ENCODE assay signal across 9 cellular contexts in the genomic region with DNA sequence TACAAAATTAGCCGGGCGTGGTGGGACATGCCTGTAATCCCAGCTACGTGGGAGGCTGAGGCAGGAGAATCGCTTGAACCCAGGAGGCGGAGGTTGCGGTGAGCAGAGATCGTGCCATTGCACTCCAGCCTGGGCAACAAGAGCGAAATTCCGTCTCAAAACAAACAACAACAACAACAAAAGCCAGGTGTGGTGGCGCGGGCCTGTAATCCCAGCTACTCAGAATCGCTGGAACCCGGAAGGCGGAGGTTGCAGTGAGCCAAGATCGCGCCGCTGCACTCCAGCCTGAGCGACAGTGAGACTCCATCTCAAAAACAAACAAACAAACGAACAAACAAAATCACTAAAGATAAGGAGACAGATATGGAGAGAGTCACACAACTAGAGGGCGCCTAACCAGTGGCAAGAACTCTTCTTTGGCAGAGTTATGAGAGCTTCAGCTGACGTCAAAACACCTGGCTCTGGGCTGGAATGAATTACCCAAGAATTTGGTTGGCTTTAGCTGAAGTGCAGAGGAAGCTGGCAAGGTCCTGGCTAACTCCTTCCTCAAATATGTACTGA. TPM values are rescaled to one million over a fixed set of nuclear protein-coding genes. Genes with fewer than 3 reads are reported as not detected.
DNase-seq lines count a peak whose midpoint lies in the region; ATAC-seq, FAIRE-seq and TF ChIP-seq lines count a peak whose summit lies in the region.
"Not testable (repeated sequence)": the region's sequence is repeated elsewhere in the genome, so short reads cannot be mapped to it uniquely, and the experiment has no call there.
"Had no signal": no experiment of that assay in that cellular context is flagged by ENCODE, and none has a peak within 500 bp of the region (broad histone marks: within the 10 kb centered on the region; RNA-seq: fewer than 3 reads in every experiment).

No MANE protein-coding gene starts in this region.

- not testable (repeated sequence) for H2BK120ac ChIP-seq in H9 (ENCODE audit: low read depth, low read length, poor library complexity, severe bottlenecking)

- not testable (repeated sequence) for H3K4me2 ChIP-seq in H9 (ENCODE audit: insufficient read depth, insufficient read length, low read length); endothelial cell of umbilical vein (ENCODE audit: insufficient read depth, low read length)
- peak overlapping the region; percentile 81 for H3K4me2 ChIP-seq in HepG2 (ENCODE audit: low read depth, low read length)

- H4K8ac ChIP-seq in H9 (replicated peaks; ENCODE audit: insufficient read length, low read depth, low read length) = not testable (repeated sequence)

- not testable (repeated sequence) for H4K5ac ChIP-seq in H9 (ENCODE audit: insufficient read length, low read depth, low read length)

- H3K4me3 ChIP-seq in endothelial cell of umbilical vein (replicated peaks in 1 of 3; ENCODE audit: insufficient read depth in 1 of 3, low read depth in 1 of 3, low read length in 3 of 3) = not testable (repeated sequence)
- H3K4me3 ChIP-seq in HepG2 (replicated peaks in 1 of 3; ENCODE audit: insufficient read depth in 1 of 3, low read depth in 2 of 3, low read length in 3 of 3) = peak overlapping the region in 1 of 3 experiments; percentile 95; a peak in 1 of 6 replicates

- not testable (repeated sequence) for H3K14ac ChIP-seq in H9 (ENCODE audit: insufficient read depth, low read length)

- H2BK12ac ChIP-seq in H9 (ENCODE audit: insufficient read length, low read depth, low read length) = not testable (repeated sequence)

- not testable (repeated sequence) for H3K9me3 ChIP-seq in CD4-positive, alpha-beta T cell (ENCODE audit: control insufficient read depth, low read length); H9 (ENCODE audit: control insufficient read depth, low read depth, low read length); endothelial cell of umbilical vein (replicated peaks; ENCODE audit: control insufficient read depth, insufficient read depth, low read length); HepG2 (ENCODE audit: low read length)

- no CpG with 5 or more reads among the region's 21 CpGs for WGBS in H9 (ENCODE audit: extremely low coverage, insufficient read length, low lambda C conversion rate)
- WGBS in HepG2 (ENCODE audit: low lambda C conversion rate) = 89% methylated on average over 21 of the region's 21 CpGs

- not testable (repeated sequence) for DNase-seq in CD4-positive, alpha-beta T cell; activated T-helper 1 cell treated with anti-CD3 and anti-CD28 coated beads, Interleukin-12 subunit alpha, Interleukin-12 subunit beta, Interleukin-2, Interleukin-4 antibody, amounts not matched to agents 30 ng/mL and 10 ng/mL and 1 ng/mL, durations not matched to agents 14 hours and 24 hours and 36 hours (ENCODE audit: low spot score); endothelial cell of umbilical vein (ENCODE audit: low read depth, low spot score)
- DNase-seq in H9 (peak; percentile 48), NCI-H146 treated with DMSO at 0.1 percent for 48 hours (lab: John Stamatoyannopoulos, UW; ENCODE audit: unreplicated experiment) (peak; percentile 19), SHP77 (lab: John Stamatoyannopoulos, UW) (peak; percentile 12 to 25), HepG2 (ENCODE audit: low spot score) (peak; percentile 18)

- not testable (repeated sequence) for TF ChIP-seq RAD21 in HepG2 (CRISPR knock-in tag; IDR thresholded peaks at IDR 0.05)

- not testable (repeated sequence) for H4K20me1 ChIP-seq in H9 (ENCODE audit: control insufficient read depth, insufficient read depth, insufficient read length); endothelial cell of umbilical vein (replicated peaks; ENCODE audit: control insufficient read depth, extremely low read depth, insufficient read depth, low read length); HepG2 (ENCODE audit: insufficient read depth, low read length)

- H3K79me1 ChIP-seq in H9 (ENCODE audit: insufficient read depth, low read depth, low read length, poor library complexity, severe bottlenecking) = not testable (repeated sequence)

- intact Hi-C loops in CD4-positive, alpha-beta T cell (cut with DNase I, micrococcal nuclease); activated T-helper 1 cell treated with anti-CD3 and anti-CD28 coated beads, Interleukin-12 subunit alpha, Interleukin-12 subunit beta, Interleukin-2, Interleukin-4 antibody, amounts not matched to agents 30 ng/mL and 10 ng/mL and 1 ng/mL, durations not matched to agents 14 hours and 24 hours and 36 hours (cut with micrococcal nuclease); endothelial cell of umbilical vein (cut with micrococcal nuclease); HepG2 (cut with micrococcal nuclease; ENCODE audit: unreplicated experiment): not testable (repeated sequence)

- not testable (repeated sequence) for H2AK5ac ChIP-seq in H9 (ENCODE audit: insufficient read length, low read length)

- not testable (repeated sequence) for TF ChIP-seq CTCF in CD4-positive, alpha-beta T cell (IDR thresholded peaks at IDR 0.05); endothelial cell of umbilical vein (IDR thresholded peaks at IDR 0.05; ENCODE audit: extremely low read depth in 1 of 2, insufficient read depth in 1 of 2, low read depth in 1 of 2, low read length in 2 of 2)
- peak; percentile 44 for TF ChIP-seq CTCF in H9 (conservative IDR thresholded peaks at IDR 0.05)
- TF ChIP-seq CTCF in HepG2 (CRISPR knock-in tag; IDR thresholded peaks at IDR 0.05) = peak; percentile 46

- POLR2A ChIA-PET in CD4-positive, alpha-beta T cell (lab: Charles Lee) = interaction anchor here (0.7 to 3.7 kb wide), 4 partner anchors 17 to 1303 kb away, joined by 3 to 33 read pairs (median 3); a partner anchor contains a TSS
- POLR2A ChIA-PET in endothelial cell of umbilical vein (lab: Charles Lee); HepG2 (lab: Yijun Ruan, JAX): not testable (repeated sequence)

- CTCF ChIA-PET in CD4-positive, alpha-beta T cell (lab: Charles Lee) = interaction anchor here (0.6 kb wide), 1 partner anchor 20 kb away, joined by 3 read pairs; no protein-coding TSS in a partner anchor
- CTCF ChIA-PET in endothelial cell of umbilical vein (lab: Charles Lee) = interaction anchor here (0.7 kb wide), 1 partner anchor 21 kb away, joined by 4 read pairs; no protein-coding TSS in a partner anchor
- CTCF ChIA-PET in HepG2 (lab: Yijun Ruan, JAX; ENCODE audit: low intra/inter-chr PET ratio, low total read pairs) = not testable (repeated sequence)

- H3K27me3 Mint-ChIP-seq in CD4-positive, alpha-beta T cell; H9 (ENCODE audit: low read depth); activated T-helper 1 cell treated with anti-CD3 and anti-CD28 coated beads, Interleukin-12 subunit alpha, Interleukin-12 subunit beta, Interleukin-2, Interleukin-4 antibody, amounts not matched to agents 30 ng/mL and 10 ng/mL and 1 ng/mL, durations not matched to agents 14 hours and 24 hours and 36 hours (ENCODE audit: insufficient read depth); stimulated activated naive CD8-positive, alpha-beta T cell treated with anti-CD3 and anti-CD28 coated beads, Interleukin-15, Interleukin-2, amounts not matched to agents 100 ng/mL and 50 ng/mL, for 24 hours: not testable (repeated sequence)

- H4K91ac ChIP-seq in H9 (ENCODE audit: insufficient read length, low read depth, low read length) = not testable (repeated sequence)

- dilution Hi-C loops in endothelial cell of umbilical vein (cut with MboI; ENCODE audit: extremely low pct_ligation_motif_present, low sequenced_read_pairs) = not testable (repeated sequence)

- not testable (repeated sequence) for H3K4ac ChIP-seq in H9 (ENCODE audit: low read depth, low read length)

- H3K23me2 ChIP-seq in H9 (ENCODE audit: insufficient read length, low read depth, low read length, poor library complexity, severe bottlenecking) = not testable (repeated sequence)

- H2BK5ac ChIP-seq in H9 (ENCODE audit: insufficient read length, low read length) = not testable (repeated sequence)

- not testable (repeated sequence) for H3K23ac ChIP-seq in H9 (ENCODE audit: insufficient read length, low read depth, low read length)

- not testable (repeated sequence) for H3K9me1 ChIP-seq in endothelial cell of umbilical vein (replicated peaks; ENCODE audit: control insufficient read depth, extremely low read depth, insufficient read depth, low read length)

- not testable (repeated sequence) for H2BK20ac ChIP-seq in H9 (ENCODE audit: low read depth, low read length, poor library complexity, severe bottlenecking)

- H3K36me3 Mint-ChIP-seq in CD4-positive, alpha-beta T cell (ENCODE audit: low read depth) = peaks cover 29% of the 10 kb centered on the region
- H3K36me3 Mint-ChIP-seq in H9 (ENCODE audit: insufficient read depth in 1 of 3, low read depth in 3 of 3) = peaks cover 0 to 12% (median 0%) of the 10 kb centered on the region in 3 experiments; a peak in 5 of 7 replicates
- not testable (repeated sequence) for H3K36me3 Mint-ChIP-seq in activated T-helper 1 cell treated with anti-CD3 and anti-CD28 coated beads, Interleukin-12 subunit alpha, Interleukin-12 subunit beta, Interleukin-2, Interleukin-4 antibody, amounts not matched to agents 30 ng/mL and 10 ng/mL and 1 ng/mL, durations not matched to agents 14 hours and 24 hours and 36 hours (ENCODE audit: low read depth); stimulated activated naive CD8-positive, alpha-beta T cell treated with anti-CD3 and anti-CD28 coated beads, Interleukin-15, Interleukin-2, amounts not matched to agents 100 ng/mL and 50 ng/mL, for 24 hours (ENCODE audit: low read depth)

- H3K18ac ChIP-seq in H9 (ENCODE audit: insufficient read length, low read depth, low read length) = not testable (repeated sequence)

- peaks cover 23% of the 10 kb centered on the region for H3K4me1 Mint-ChIP-seq in CD4-positive, alpha-beta T cell (ENCODE audit: low read depth)
- H3K4me1 Mint-ChIP-seq in H9 = peaks cover 13 to 15% of the 10 kb centered on the region in 2 experiments
- H3K4me1 Mint-ChIP-seq in activated T-helper 1 cell treated with anti-CD3 and anti-CD28 coated beads, Interleukin-12 subunit alpha, Interleukin-12 subunit beta, Interleukin-2, Interleukin-4 antibody, amounts not matched to agents 30 ng/mL and 10 ng/mL and 1 ng/mL, durations not matched to agents 14 hours and 24 hours and 36 hours (ENCODE audit: low read depth) = peaks cover 32% of the 10 kb centered on the region
- peaks cover 28% of the 10 kb centered on the region for H3K4me1 Mint-ChIP-seq in stimulated activated naive CD8-positive, alpha-beta T cell treated with anti-CD3 and anti-CD28 coated beads, Interleukin-15, Interleukin-2, amounts not matched to agents 100 ng/mL and 50 ng/mL, for 24 hours (ENCODE audit: low read depth)

- not testable (repeated sequence) for H3K79me2 ChIP-seq in H9 (ENCODE audit: insufficient read depth, low read length)
- H3K79me2 ChIP-seq in endothelial cell of umbilical vein (ENCODE audit: control insufficient read depth, insufficient read depth, low read length) (peaks cover 19% of the 10 kb centered on the region), HepG2 (ENCODE audit: insufficient read depth, low read length) (peaks cover 34% of the 10 kb centered on the region)

- H3K27ac Mint-ChIP-seq in CD4-positive, alpha-beta T cell = peak overlapping the region; percentile 72
- peak overlapping the region in 1 of 3 experiments; percentile 25; a peak in 1 of 7 replicates for H3K27ac Mint-ChIP-seq in H9
- peak overlapping the region; percentile 4 for H3K27ac Mint-ChIP-seq in activated T-helper 1 cell treated with anti-CD3 and anti-CD28 coated beads, Interleukin-12 subunit alpha, Interleukin-12 subunit beta, Interleukin-2, Interleukin-4 antibody, amounts not matched to agents 30 ng/mL and 10 ng/mL and 1 ng/mL, durations not matched to agents 14 hours and 24 hours and 36 hours
- not testable (repeated sequence) for H3K27ac Mint-ChIP-seq in stimulated activated naive CD8-positive, alpha-beta T cell treated with anti-CD3 and anti-CD28 coated beads, Interleukin-15, Interleukin-2, amounts not matched to agents 100 ng/mL and 50 ng/mL, for 24 hours

- H3K4me1 ChIP-seq in H9 (ENCODE audit: insufficient read depth, low read length) = not testable (repeated sequence)
- H3K4me1 ChIP-seq in endothelial cell of umbilical vein (ENCODE audit: control insufficient read depth, extremely low read depth, insufficient read depth, low read length) = peaks cover 14% of the 10 kb centered on the region
- peaks cover 43% of the 10 kb centered on the region for H3K4me1 ChIP-seq in HepG2 (ENCODE audit: insufficient read depth, low read length)

- TF ChIP-seq POLR2A in endothelial cell of umbilical vein (IDR thresholded peaks at IDR 0.05; ENCODE audit: low read depth, low read length); HepG2 (IDR thresholded peaks at IDR 0.05; ENCODE audit: insufficient read depth in 1 of 2, low read depth in 2 of 2, low read length in 2 of 2): not testable (repeated sequence)

- not testable (repeated sequence) for H3K56ac ChIP-seq in H9 (ENCODE audit: insufficient read length, low read depth, low read length)

- H3T11ph ChIP-seq in H9 (ENCODE audit: low read length) = not testable (repeated sequence)

- not testable (repeated sequence) for TF ChIP-seq EP300 in HepG2 (IDR thresholded peaks at IDR 0.05; ENCODE audit: low read depth in 2 of 2, low read length in 2 of 2); HepG2 (CRISPR knock-in tag; IDR thresholded peaks at IDR 0.05; ENCODE audit: borderline replicate concordance)

- H3K27me3 ChIP-seq in CD4-positive, alpha-beta T cell (ENCODE audit: control insufficient read depth, insufficient read depth, low read length); H9 (ENCODE audit: insufficient read depth, low read length); endothelial cell of umbilical vein (ENCODE audit: control insufficient read depth in 2 of 2, insufficient read depth in 2 of 2, low read length in 2 of 2); HepG2 (ENCODE audit: control insufficient read depth in 1 of 2, insufficient read depth in 2 of 2, low read length in 2 of 2): not testable (repeated sequence)

- not testable (repeated sequence) for H3K36me3 ChIP-seq in endothelial cell of umbilical vein (ENCODE audit: control insufficient read depth in 2 of 2, extremely low read depth in 1 of 2, insufficient read depth in 2 of 2, low read length in 2 of 2); HepG2 (replicated peaks in 1 of 2; ENCODE audit: control insufficient read depth in 1 of 2, insufficient read depth in 2 of 2, low read length in 2 of 2)

- not testable (repeated sequence) for H3K9me3 Mint-ChIP-seq in CD4-positive, alpha-beta T cell; H9; activated T-helper 1 cell treated with anti-CD3 and anti-CD28 coated beads, Interleukin-12 subunit alpha, Interleukin-12 subunit beta, Interleukin-2, Interleukin-4 antibody, amounts not matched to agents 30 ng/mL and 10 ng/mL and 1 ng/mL, durations not matched to agents 14 hours and 24 hours and 36 hours; stimulated activated naive CD8-positive, alpha-beta T cell treated with anti-CD3 and anti-CD28 coated beads, Interleukin-15, Interleukin-2, amounts not matched to agents 100 ng/mL and 50 ng/mL, for 24 hours

- in situ Hi-C loops in HepG2 (cut with HindIII; ENCODE audit: extremely low pct_ligation_motif_present, low pct_unique_long_range_greater_than_20kb) = not testable (repeated sequence)

- H3K9ac ChIP-seq in H9 (ENCODE audit: extremely low read depth, insufficient read length, low read length); endothelial cell of umbilical vein (replicated peaks; ENCODE audit: extremely low read depth, insufficient read depth, low read length): not testable (repeated sequence)
- H3K9ac ChIP-seq in HepG2 (ENCODE audit: insufficient read depth, low read depth, low read length) = 0 out of 2 replicates have a peak overlapping the region, but pooled peaks have one; percentile 97

- ATAC-seq in CD4-positive, alpha-beta T cell (ENCODE audit: poor library complexity); HepG2: not testable (repeated sequence)

- FAIRE-seq in endothelial cell of umbilical vein (lab: Jason Lieb, UNC); HepG2 (lab: Jason Lieb, UNC): not testable (repeated sequence)

- BruUV-seq in endothelial cell of umbilical vein (replicated peaks; lab: Mats Ljungman, UMichigan); HepG2 (replicated peaks; lab: Mats Ljungman, UMichigan): not testable (repeated sequence)

- not testable (repeated sequence) for H2BK15ac ChIP-seq in H9 (ENCODE audit: low read depth, low read length)

- H3K4me3 Mint-ChIP-seq in CD4-positive, alpha-beta T cell = peak overlapping the region; percentile 98
- H3K4me3 Mint-ChIP-seq in H9 = peak overlapping the region; percentile 98 to 99; a peak in 4 of 5 replicates
- peak overlapping the region; percentile 99 for H3K4me3 Mint-ChIP-seq in activated T-helper 1 cell treated with anti-CD3 and anti-CD28 coated beads, Interleukin-12 subunit alpha, Interleukin-12 subunit beta, Interleukin-2, Interleukin-4 antibody, amounts not matched to agents 30 ng/mL and 10 ng/mL and 1 ng/mL, durations not matched to agents 14 hours and 24 hours and 36 hours
- peak overlapping the region; percentile 51 for H3K4me3 Mint-ChIP-seq in stimulated activated naive CD8-positive, alpha-beta T cell treated with anti-CD3 and anti-CD28 coated beads, Interleukin-15, Interleukin-2, amounts not matched to agents 100 ng/mL and 50 ng/mL, for 24 hours

- H3K27ac ChIP-seq in CD4-positive, alpha-beta T cell (ENCODE audit: low read depth, low read length); H9 (ENCODE audit: insufficient read length, low read depth, low read length); endothelial cell of umbilical vein (ENCODE audit: insufficient read depth, low read depth, low read length): not testable (repeated sequence)
- peak overlapping the region; percentile 81 for H3K27ac ChIP-seq in HepG2 (ENCODE audit: extremely low read length, insufficient read depth, low read length)

- not testable (repeated sequence) for H2AFZ ChIP-seq in H9 (ENCODE audit: low read length); HepG2 (ENCODE audit: low read length)
- H2AFZ ChIP-seq in endothelial cell of umbilical vein (ENCODE audit: low read depth, low read length) = peak overlapping the region; percentile 23

RNA-seq across cellular contexts. Expression of a gene that starts 1.2 kb away (rescaled TPM):
- 10 to 100 TPM; 23.6 to 25.3 TPM for total RNA-seq in CD4-positive, alpha-beta T cell
- total RNA-seq in H9 (2021) = 34.1 and 34.3 TPM in 2 replicates
- total RNA-seq in activated T-helper 1 cell treated with anti-CD3 and anti-CD28 coated beads, Interleukin-12 subunit alpha, Interleukin-12 subunit beta, Interleukin-2, Interleukin-4 antibody, amounts not matched to agents 30 ng/mL and 10 ng/mL and 1 ng/mL, durations not matched to agents 14 hours and 24 hours and 36 hours = 42.6 and 44.6 TPM in 2 replicates
- total RNA-seq in endothelial cell of umbilical vein = 31.7 and 36.3 TPM in 2 replicates
- polyA plus RNA-seq in endothelial cell of umbilical vein = 3.6 and 5.9 TPM in 2 replicates
- 9.5 and 9.7 TPM in 2 replicates for polyA plus RNA-seq in endothelial cell of umbilical vein (2011; cell fraction: cytosol; rRNA removed)
- 11.4 and 17.2 TPM in 2 replicates for polyA plus RNA-seq in endothelial cell of umbilical vein (2011; cell fraction: nucleus; rRNA removed)
- polyA plus RNA-seq in endothelial cell of umbilical vein (2012) = 25.8 and 33.2 TPM in 2 replicates
- polyA minus RNA-seq in endothelial cell of umbilical vein = 9.7 and 11.8 TPM in 2 replicates
- 14.5 TPM for polyA minus RNA-seq in endothelial cell of umbilical vein (2011; cell fraction: cytosol; rRNA and poly(A)+ RNA removed)
- polyA minus RNA-seq in endothelial cell of umbilical vein (2011; cell fraction: nucleus; rRNA and poly(A)+ RNA removed) = 8.5 and 8.9 TPM in 2 replicates
- total RNA-seq in HepG2 (2016; rRNA removed; fragmentation: Illumina TruSeq; extraction: Trizol) = 94.8 and 116 TPM in 2 replicates
- 11.0 and 13.6 TPM in 2 replicates for total RNA-seq in HepG2 (2016; cell fraction: cytosol; rRNA removed; fragmentation: Illumina TruSeq; extraction: Trizol; ENCODE audit: low read depth)
- total RNA-seq in HepG2 (2016; cell fraction: insoluble cytoplasmic fraction; rRNA removed; fragmentation: Illumina TruSeq; extraction: Trizol) = 93.0 and 123 TPM in 2 replicates
- 37.8 and 46.7 TPM in 2 replicates for total RNA-seq in HepG2 (2016; cell fraction: membrane; rRNA removed; fragmentation: Illumina TruSeq; extraction: Trizol)
- 58.7 and 75.0 TPM in 2 replicates for total RNA-seq in HepG2 (2016; cell fraction: nucleus; rRNA removed; fragmentation: Illumina TruSeq; extraction: Trizol)
- polyA plus RNA-seq in HepG2 (2011; rRNA removed) = 12.4 and 17.5 TPM in 2 replicates
- polyA plus RNA-seq in HepG2 (2011; cell fraction: cytosol; rRNA removed) = 8.3 and 10.3 TPM in 2 replicates
- polyA plus RNA-seq in HepG2 (2011; cell fraction: nucleus; rRNA removed) = 8.6 and 9.0 TPM in 2 replicates
- polyA plus RNA-seq in HepG2 (2012) = 29.4 and 39.6 TPM in 2 replicates
- 6.9 and 7.3 TPM in 2 replicates for polyA plus RNA-seq in HepG2 (2016; cell fraction: cytosol; fragmentation: Illumina TruSeq; extraction: Trizol; ENCODE audit: low read depth)
- 89.3 and 93.4 TPM in 2 replicates for polyA plus RNA-seq in HepG2 (2016; cell fraction: insoluble cytoplasmic fraction; fragmentation: Illumina TruSeq; extraction: Trizol; ENCODE audit: low read depth)
- polyA plus RNA-seq in HepG2 (2016; cell fraction: membrane; fragmentation: Illumina TruSeq; extraction: Trizol; ENCODE audit: low read depth) = 19.3 and 20.4 TPM in 2 replicates
- polyA plus RNA-seq in HepG2 (2016; cell fraction: nucleus; fragmentation: Illumina TruSeq; extraction: Trizol; ENCODE audit: insufficient read depth, low read depth) = 81.3 and 81.9 TPM in 2 replicates
- 8.9 and 9.5 TPM in 2 replicates for polyA minus RNA-seq in HepG2 (2011; rRNA and poly(A)+ RNA removed; ENCODE audit: low replicate concordance)
- polyA minus RNA-seq in HepG2 (2011; cell fraction: cytosol; rRNA and poly(A)+ RNA removed) = 16.4 and 20.5 TPM in 2 replicates
- polyA minus RNA-seq in HepG2 (2011; cell fraction: nucleus; rRNA and poly(A)+ RNA removed) = 40.0 and 40.8 TPM in 2 replicates

RNA-seq across cellular contexts. Expression of a gene that starts 17.6 kb away (rescaled TPM):
- 1 to 10 TPM; 1.5 TPM for total RNA-seq in CD4-positive, alpha-beta T cell
- total RNA-seq in H9 (2021) (24.7 and 26.1 TPM in 2 replicates), endothelial cell of umbilical vein (25.9 and 26.2 TPM in 2 replicates), HepG2 (2016; rRNA removed; fragmentation: Illumina TruSeq; extraction: Trizol) (9.0 and 11.7 TPM in 2 replicates)
- total RNA-seq in activated T-helper 1 cell treated with anti-CD3 and anti-CD28 coated beads, Interleukin-12 subunit alpha, Interleukin-12 subunit beta, Interleukin-2, Interleukin-4 antibody, amounts not matched to agents 30 ng/mL and 10 ng/mL and 1 ng/mL, durations not matched to agents 14 hours and 24 hours and 36 hours = 22.5 and 22.8 TPM in 2 replicates
- polyA plus RNA-seq in endothelial cell of umbilical vein (12.5 and 13.9 TPM in 2 replicates), HepG2 (2011; rRNA removed) (11.0 and 13.2 TPM in 2 replicates)
- polyA plus RNA-seq in endothelial cell of umbilical vein (2011; cell fraction: cytosol; rRNA removed) = 11.4 and 13.1 TPM in 2 replicates
- polyA plus RNA-seq in endothelial cell of umbilical vein (2011; cell fraction: nucleus; rRNA removed) = 39.0 and 48.9 TPM in 2 replicates
- polyA plus RNA-seq in endothelial cell of umbilical vein (2012) = 7.8 and 13.2 TPM in 2 replicates
- polyA minus RNA-seq in endothelial cell of umbilical vein = 10.7 and 15.5 TPM in 2 replicates
- 8.0 TPM for polyA minus RNA-seq in endothelial cell of umbilical vein (2011; cell fraction: cytosol; rRNA and poly(A)+ RNA removed)
- 8.4 and 14.4 TPM in 2 replicates for polyA minus RNA-seq in endothelial cell of umbilical vein (2011; cell fraction: nucleus; rRNA and poly(A)+ RNA removed)
- total RNA-seq in HepG2 (2016; cell fraction: cytosol; rRNA removed; fragmentation: Illumina TruSeq; extraction: Trizol; ENCODE audit: low read depth) = 5.1 and 7.1 TPM in 2 replicates
- 9.2 and 10.4 TPM in 2 replicates for total RNA-seq in HepG2 (2016; cell fraction: insoluble cytoplasmic fraction; rRNA removed; fragmentation: Illumina TruSeq; extraction: Trizol)
- 8.6 TPM in 2 replicates for total RNA-seq in HepG2 (2016; cell fraction: membrane; rRNA removed; fragmentation: Illumina TruSeq; extraction: Trizol)
- 14.4 and 16.1 TPM in 2 replicates for total RNA-seq in HepG2 (2016; cell fraction: nucleus; rRNA removed; fragmentation: Illumina TruSeq; extraction: Trizol)
- 3.7 and 6.3 TPM in 2 replicates for polyA plus RNA-seq in HepG2 (2011; cell fraction: cytosol; rRNA removed)
- polyA plus RNA-seq in HepG2 (2011; cell fraction: nucleus; rRNA removed) = 26.1 and 32.6 TPM in 2 replicates
- 5.8 and 8.4 TPM in 2 replicates for polyA plus RNA-seq in HepG2 (2012)
- 1.6 and 1.7 TPM in 2 replicates for polyA plus RNA-seq in HepG2 (2016; cell fraction: cytosol; fragmentation: Illumina TruSeq; extraction: Trizol; ENCODE audit: low read depth)
- 10.5 and 12.2 TPM in 2 replicates for polyA plus RNA-seq in HepG2 (2016; cell fraction: insoluble cytoplasmic fraction; fragmentation: Illumina TruSeq; extraction: Trizol; ENCODE audit: low read depth)
- polyA plus RNA-seq in HepG2 (2016; cell fraction: membrane; fragmentation: Illumina TruSeq; extraction: Trizol; ENCODE audit: low read depth) = 6.2 and 6.4 TPM in 2 replicates
- polyA plus RNA-seq in HepG2 (2016; cell fraction: nucleus; fragmentation: Illumina TruSeq; extraction: Trizol; ENCODE audit: insufficient read depth, low read depth) = 45.6 and 45.7 TPM in 2 replicates
- polyA minus RNA-seq in HepG2 (2011; rRNA and poly(A)+ RNA removed; ENCODE audit: low replicate concordance) = 14.4 and 29.8 TPM in 2 replicates
- polyA minus RNA-seq in HepG2 (2011; cell fraction: cytosol; rRNA and poly(A)+ RNA removed) = 2.5 and 3.0 TPM in 2 replicates
- 8.5 and 9.8 TPM in 2 replicates for polyA minus RNA-seq in HepG2 (2011; cell fraction: nucleus; rRNA and poly(A)+ RNA removed)

RNA-seq across cellular contexts. Expression of a gene that starts 34.6 kb away (rescaled TPM):
- under 1 TPM in 1 of 2 experiments, not detected in 1; 0.08 TPM for total RNA-seq in CD4-positive, alpha-beta T cell
- total RNA-seq in H9 (2021) (2.7 and 3.0 TPM in 2 replicates), endothelial cell of umbilical vein (0.46 TPM in 1 of 2 replicates, not detected in the other), HepG2 (2016; rRNA removed; fragmentation: Illumina TruSeq; extraction: Trizol) (0.07 and 0.15 TPM in 2 replicates)
- 0.12 and 0.29 TPM in 2 replicates for total RNA-seq in activated T-helper 1 cell treated with anti-CD3 and anti-CD28 coated beads, Interleukin-12 subunit alpha, Interleukin-12 subunit beta, Interleukin-2, Interleukin-4 antibody, amounts not matched to agents 30 ng/mL and 10 ng/mL and 1 ng/mL, durations not matched to agents 14 hours and 24 hours and 36 hours
- polyA plus RNA-seq in endothelial cell of umbilical vein (0.08 and 0.19 TPM in 2 replicates), HepG2 (2011; rRNA removed) (0.04 TPM in 1 of 2 replicates, not detected in the other)
- 0.11 and 0.19 TPM in 2 replicates for polyA plus RNA-seq in endothelial cell of umbilical vein (2011; cell fraction: cytosol; rRNA removed)
- 0.15 and 0.32 TPM in 2 replicates for polyA plus RNA-seq in endothelial cell of umbilical vein (2011; cell fraction: nucleus; rRNA removed)
- polyA plus RNA-seq in endothelial cell of umbilical vein (2012) = 0.40 and 0.78 TPM in 2 replicates
- 0.17 TPM in 1 of 2 replicates, not detected in the other for polyA minus RNA-seq in endothelial cell of umbilical vein
- polyA minus RNA-seq in endothelial cell of umbilical vein (2011; cell fraction: cytosol; rRNA and poly(A)+ RNA removed) = not detected
- 0.67 TPM in 1 of 2 replicates, not detected in the other for polyA minus RNA-seq in endothelial cell of umbilical vein (2011; cell fraction: nucleus; rRNA and poly(A)+ RNA removed)
- 0.10 TPM in 1 of 2 replicates, not detected in the other for total RNA-seq in HepG2 (2016; cell fraction: cytosol; rRNA removed; fragmentation: Illumina TruSeq; extraction: Trizol; ENCODE audit: low read depth)
- 0.13 TPM in 1 of 2 replicates, not detected in the other for total RNA-seq in HepG2 (2016; cell fraction: insoluble cytoplasmic fraction; rRNA removed; fragmentation: Illumina TruSeq; extraction: Trizol)
- not detected in 2 replicates for total RNA-seq in HepG2 (2016; cell fraction: membrane; rRNA removed; fragmentation: Illumina TruSeq; extraction: Trizol)
- total RNA-seq in HepG2 (2016; cell fraction: nucleus; rRNA removed; fragmentation: Illumina TruSeq; extraction: Trizol) = not detected in 2 replicates
- polyA plus RNA-seq in HepG2 (2011; cell fraction: cytosol; rRNA removed) = 0.06 and 0.09 TPM in 2 replicates
- 0.17 and 0.21 TPM in 2 replicates for polyA plus RNA-seq in HepG2 (2011; cell fraction: nucleus; rRNA removed)
- polyA plus RNA-seq in HepG2 (2012) = 0.27 and 0.53 TPM in 2 replicates
- 0.08 and 0.09 TPM in 2 replicates for polyA plus RNA-seq in HepG2 (2016; cell fraction: cytosol; fragmentation: Illumina TruSeq; extraction: Trizol; ENCODE audit: low read depth)
- 0.19 TPM in 1 of 2 replicates, not detected in the other for polyA plus RNA-seq in HepG2 (2016; cell fraction: insoluble cytoplasmic fraction; fragmentation: Illumina TruSeq; extraction: Trizol; ENCODE audit: low read depth)
- polyA plus RNA-seq in HepG2 (2016; cell fraction: membrane; fragmentation: Illumina TruSeq; extraction: Trizol; ENCODE audit: low read depth) = 0.08 and 0.23 TPM in 2 replicates
- 0.19 TPM in 1 of 2 replicates, not detected in the other for polyA plus RNA-seq in HepG2 (2016; cell fraction: nucleus; fragmentation: Illumina TruSeq; extraction: Trizol; ENCODE audit: insufficient read depth, low read depth)
- 0.14 TPM in 1 of 2 replicates, not detected in the other for polyA minus RNA-seq in HepG2 (2011; rRNA and poly(A)+ RNA removed; ENCODE audit: low replicate concordance)
- not detected in 2 replicates for polyA minus RNA-seq in HepG2 (2011; cell fraction: cytosol; rRNA and poly(A)+ RNA removed)
- 0.13 and 0.37 TPM in 2 replicates for polyA minus RNA-seq in HepG2 (2011; cell fraction: nucleus; rRNA and poly(A)+ RNA removed)
- total RNA-seq: aorta had no signal
- polyA plus RNA-seq: aorta had no signal
